In the genomic region with DNA sequence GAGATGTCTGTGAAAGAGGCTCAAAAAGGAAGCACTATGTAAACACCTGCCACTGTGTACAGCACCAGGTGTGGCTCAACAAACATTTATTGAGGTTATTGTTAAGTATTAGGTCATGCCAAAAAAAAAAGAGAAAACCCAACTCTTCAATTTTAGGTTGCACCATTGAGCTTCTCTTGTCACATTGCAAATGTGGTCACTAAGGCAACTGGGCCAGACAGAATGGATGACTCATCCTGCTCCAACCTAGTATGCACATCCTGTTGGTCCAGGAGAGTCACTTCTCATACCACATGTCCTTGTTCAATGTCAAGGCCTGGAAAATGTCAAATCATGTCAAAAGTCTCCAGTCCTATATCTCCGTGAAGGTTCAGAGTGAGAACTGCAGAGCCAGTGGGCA, we compare ENCODE assay signal across 8 cellular contexts. TPM values are rescaled to one million over a fixed set of nuclear protein-coding genes. Genes with fewer than 3 reads are reported as not detected.
DNase-seq lines count a peak whose midpoint lies in the region; ATAC-seq and TF ChIP-seq lines count a peak whose summit lies in the region.

No MANE protein-coding gene starts in this region.

- DNase-seq in DMS53 (lab: John Stamatoyannopoulos, UW) (peak; percentile 99), PC-9 (peak; percentile 58 to 99), astrocyte of the spinal cord (ENCODE audit: low read depth, low spot score) (peak; percentile 84), omental fat pad (ENCODE audit: low spot score) (no peak), lower leg skin (ENCODE audit: low spot score in 2 of 2) (no peak), vagina (ENCODE audit: extremely low spot score in 2 of 2) (no peak)

- in situ Hi-C loops in astrocyte of the spinal cord (cut with HindIII; ENCODE audit: low sequenced_read_pairs): no loop called here

- BruUV-seq in PC-9 (replicated peaks; lab: Mats Ljungman, UMichigan): no TSS peak

- intact Hi-C loops in PC-9 (cut with micrococcal nuclease; ENCODE audit: unreplicated experiment): no loop called here
- intact Hi-C loops in lower leg skin (cut with DNase I; ENCODE audit: low total_unique reads): no loop called here
- intact Hi-C loops in vagina (cut with DNase I): no loop called here

- no peaks in the 10 kb centered on the region for H3K36me3 ChIP-seq in PC-9 (ENCODE audit: low read depth)
- H3K36me3 ChIP-seq in vagina: no peaks in the 10 kb centered on the region

- no peaks in the 10 kb centered on the region for H4K20me1 ChIP-seq in PC-9 (ENCODE audit: insufficient read depth)

- no peaks in the 10 kb centered on the region for H3K79me2 ChIP-seq in PC-9 (ENCODE audit: low read depth)

- H2AFZ ChIP-seq in PC-9: no peak overlapping the region

- H3K4me3 ChIP-seq in PC-9 (no peak overlapping the region), astrocyte of the spinal cord (ENCODE audit: low read depth, low read length) (no peak overlapping the region), lower leg skin (ENCODE audit: low read depth, poor library complexity, severe bottlenecking) (no peak overlapping the region), vagina (no peak overlapping the region)

- no peaks in the 10 kb centered on the region for H3K9me3 ChIP-seq in PC-9 (ENCODE audit: insufficient read depth, low read depth)
- H3K9me3 ChIP-seq in vagina: no peaks in the 10 kb centered on the region

- H3K27ac ChIP-seq in PC-9 (peak overlapping the region; percentile 43), vagina (no peak overlapping the region)

- TF ChIP-seq CTCF in PC-9 (conservative IDR thresholded peaks at IDR 0.05) (no peak), astrocyte of the spinal cord (IDR thresholded peaks at IDR 0.05; ENCODE audit: low read depth, low read length) (no peak), omental fat pad (IDR thresholded peaks at IDR 0.05) (no peak), lower leg skin (IDR thresholded peaks at IDR 0.05) (no peak), vagina (IDR thresholded peaks at IDR 0.05) (no peak)

- peak; percentile 83 for ATAC-seq in GM19455 (IDR thresholded peaks at IDR 0.05; ENCODE audit: unreplicated experiment)
- peak; percentile 80 for ATAC-seq in HG03469 (IDR thresholded peaks at IDR 0.05; ENCODE audit: unreplicated experiment)
- ATAC-seq in omental fat pad (ENCODE audit: low FRiP score): peak; percentile 50

- no peaks in the 10 kb centered on the region for H3K27me3 ChIP-seq in PC-9 (ENCODE audit: insufficient read depth, low read depth)
- no peaks in the 10 kb centered on the region for H3K27me3 ChIP-seq in vagina

- POLR2A ChIA-PET in PC-9 (lab: Charles Lee; ENCODE audit: unreplicated experiment): interaction anchor here (0.6 to 0.8 kb wide), 3 partner anchors 10 to 368 kb away, joined by 3 to 5 read pairs (median 4); no protein-coding TSS in a partner anchor

- H3K4me1 ChIP-seq in PC-9 (replicated peaks; ENCODE audit: insufficient read depth) (peaks cover 47% of the 10 kb centered on the region), vagina (no peaks in the 10 kb centered on the region)

- peak overlapping the region; percentile 49 for H3K4me2 ChIP-seq in PC-9

- H3F3A ChIP-seq in PC-9 (ENCODE audit: insufficient read depth, low read depth): peaks cover 27% of the 10 kb centered on the region

- CTCF ChIA-PET in PC-9 (lab: Charles Lee): no interaction called here

- WGBS in lower leg skin, 2 donors: 63% methylated on average over 1 of the region's 1 CpG

- H3K9me2 ChIP-seq in PC-9 (ENCODE audit: insufficient read depth): no peaks in the 10 kb centered on the region

- TF ChIP-seq POLR2A in lower leg skin (IDR thresholded peaks at IDR 0.05) (no peak), vagina (IDR thresholded peaks at IDR 0.05) (no peak)

RNA-seq across cellular contexts. Expression of a gene that starts 25.0 kb away (rescaled TPM):
- not detected in 2 replicates for total RNA-seq in PC-9 (2021)
- not detected for total RNA-seq in omental fat pad
- total RNA-seq in lower leg skin: under 1 TPM in 2 of 4 donors, not detected in 2; 0.19 to 0.52 TPM
- total RNA-seq in vagina: not detected

RNA-seq across cellular contexts. Expression of a gene that starts 39.1 kb away (rescaled TPM):
- total RNA-seq in PC-9 (2021): 0.31 and 0.90 TPM in 2 replicates
- total RNA-seq in omental fat pad: 10 to 100 TPM in 3 of 4 donors, 1 to 10 TPM in 1; 9.7 to 35.2 (median 16.3) TPM
- total RNA-seq in lower leg skin: 10 to 100 TPM in 3 of 4 donors, 1 to 10 TPM in 1; 5.8 to 34.9 (median 20.9) TPM
- total RNA-seq in vagina: 14.2 TPM

Comparison
In these comparisons a context has a peak if more than half of its experiments do, and no peak if none do; other contexts are left out.
1. DNase-seq: peak in DMS53 (single experiment), PC-9 (2 of 2) and astrocyte of the spinal cord (single experiment); none in omental fat pad (single experiment), lower leg skin (0 of 2) and vagina (0 of 2).
2. Peak in every context shown above with its lines, with median percentiles within 50 percentile points of each other: ATAC-seq.